1 cellular context compared by ENCODE assay signal in genomic region chr19:19064098-19064722, GRCh38.
A peak's percentile ranks its signal among the peaks of the same experiment; 100 is the strongest.
TF ChIP-seq lines count a peak whose summit lies in the region.

No MANE protein-coding gene starts in this region.

TF ChIP-seq in K562, 482 proteins besides CTCF, POLR2A, EP300 and RAD21 (continued from another document):
- TF ChIP-seq ATF3 (IDR thresholded peaks at IDR 0.05) (no peak), ATF3 (CRISPR knock-in tag; conservative IDR thresholded peaks at IDR 0.05) (no peak), SIX5 (IDR thresholded peaks at IDR 0.05; ENCODE audit: borderline replicate concordance in 1 of 2, insufficient read depth in 1 of 2, low read depth in 1 of 2, low read length in 2 of 2) (no peak), GMEB1 (CRISPR knock-in tag; IDR thresholded peaks at IDR 0.05) (0 out of 2 replicates have a peak, but pooled peaks have one; percentile 3), ZNF239 (CRISPR knock-in tag; IDR thresholded peaks at IDR 0.05) (no peak), E2F3 (CRISPR knock-in tag; IDR thresholded peaks at IDR 0.05) (no peak), ZNF830 (CRISPR knock-in tag; IDR thresholded peaks at IDR 0.05) (no peak), NBN (IDR thresholded peaks at IDR 0.05; ENCODE audit: low read depth) (no peak), DMBX1 (CRISPR knock-in tag; IDR thresholded peaks at IDR 0.05; ENCODE audit: borderline replicate concordance) (no peak), HLTF (IDR thresholded peaks at IDR 0.05) (no peak), ZNF395 (CRISPR knock-in tag; IDR thresholded peaks at IDR 0.05) (no peak), ZNF668 (CRISPR knock-in tag; IDR thresholded peaks at IDR 0.05) (no peak), BRD9 (IDR thresholded peaks at IDR 0.05; ENCODE audit: low read depth, partially characterized antibody) (no peak), MLLT1 (IDR thresholded peaks at IDR 0.05) (0 out of 4 replicates have a peak, but pooled peaks of 1 of the 2 experiments have one; percentile 46), ZBED1 (IDR thresholded peaks at IDR 0.05) (no peak), HMBOX1 (IDR thresholded peaks at IDR 0.05) (no peak), TAF7 (tag; IDR thresholded peaks at IDR 0.05) (no peak), VEZF1 (CRISPR knock-in tag; IDR thresholded peaks at IDR 0.05) (peak; percentile 63; the same call in 1 of the 2 replicates), ZBTB34 (CRISPR knock-in tag; IDR thresholded peaks at IDR 0.05) (no peak), ZNF280B (CRISPR knock-in tag; IDR thresholded peaks at IDR 0.05) (no peak), MYC (IDR thresholded peaks at IDR 0.05; ENCODE audit: low read depth, low read length) (peak; percentile 37; the same call in 1 of the 2 replicates), MYC (CRISPR knock-in tag; IDR thresholded peaks at IDR 0.05; ENCODE audit: borderline replicate concordance, low read depth) (no peak), ZNF384 (IDR thresholded peaks at IDR 0.05; ENCODE audit: low read depth, low read length) (no peak), ZNF717 (CRISPR knock-in tag; IDR thresholded peaks at IDR 0.05) (no peak), KLF10 (CRISPR knock-in tag; IDR thresholded peaks at IDR 0.05) (no peak), DACH1 (IDR thresholded peaks at IDR 0.05; ENCODE audit: partially characterized antibody) (no peak), ZNF133 (CRISPR knock-in tag; IDR thresholded peaks at IDR 0.05) (no peak)
